ENCODE assay signal across 21 cellular contexts in genomic region chr5:91133183-91133582, GRCh38.
"Had no signal": no experiment of that assay in that cellular context is flagged by ENCODE, and none has a peak within 500 bp of the region (broad histone marks: within the 10 kb centered on the region; RNA-seq: fewer than 3 reads in every experiment).

No MANE protein-coding gene starts in this region.

- DNase-seq: activated B cell treated with CpG ODN at 0.5 μM for 24 hours; activated CD4-positive, alpha-beta T cell treated with anti-CD3 and anti-CD28 coated beads for 36 hours; activated CD4-positive, alpha-beta T cell treated with anti-CD3 and anti-CD28 coated beads, Interleukin-2, amount 50 U/mL, for 48 hours; activated CD8-positive, alpha-beta memory T cell treated with anti-CD3 and anti-CD28 coated beads for 24 hours; activated effector memory CD4-positive, alpha-beta T cell treated with anti-CD3 and anti-CD28 coated beads, Interleukin-2, amount 50 U/mL, for 16 hours; activated naive CD4-positive, alpha-beta T cell treated with anti-CD3 and anti-CD28 coated beads, Interleukin-2, amount 10 ng/mL, durations not matched to agents 7 days and 5 days; activated naive CD8-positive, alpha-beta T cell treated with anti-CD3 and anti-CD28 coated beads, Interleukin-2, amount 10 ng/mL, durations not matched to agents 7 days and 5 days; caudate nucleus; endodermal cell; foreskin keratinocyte; heart right ventricle; kidney glomerular epithelial cell; left ventricle myocardium inferior; naive thymus-derived CD8-positive, alpha-beta T cell; nucleus accumbens; stimulated activated CD4-positive, alpha-beta T cell treated with anti-CD3 and anti-CD28 coated beads, Interleukin-15, amount 100 ng/mL, for 24 hours; stimulated activated naive CD4-positive, alpha-beta T cell treated with Interleukin-2 at 50 U/mL for 16 hours; T-cell had no signal

- H3K9me3 Mint-ChIP-seq: activated B cell treated with CpG ODN at 0.5 μM for 24 hours; activated naive CD4-positive, alpha-beta T cell treated with anti-CD3 and anti-CD28 coated beads, Interleukin-2, amount 10 ng/mL, durations not matched to agents 7 days and 5 days; activated naive CD8-positive, alpha-beta T cell treated with anti-CD3 and anti-CD28 coated beads, Interleukin-2, amount 10 ng/mL, durations not matched to agents 7 days and 5 days; endodermal cell; T-cell; T-helper 2 cell treated with Interferon-gamma antibody and Interleukin-4, amounts not matched to agents 5 μg/mL and 100 μg/mL, for 36 hours had no signal

- H3K4me3 Mint-ChIP-seq: activated B cell treated with CpG ODN at 0.5 μM for 24 hours; activated CD4-positive, alpha-beta T cell treated with anti-CD3 and anti-CD28 coated beads for 36 hours; activated naive CD4-positive, alpha-beta T cell treated with anti-CD3 and anti-CD28 coated beads, Interleukin-2, amount 10 ng/mL, durations not matched to agents 7 days and 5 days; activated naive CD8-positive, alpha-beta T cell treated with anti-CD3 and anti-CD28 coated beads, Interleukin-2, amount 10 ng/mL, durations not matched to agents 7 days and 5 days; endodermal cell; mesothelial cell of epicardium; naive thymus-derived CD8-positive, alpha-beta T cell; neural crest cell; T-cell; T-helper 2 cell treated with Interferon-gamma antibody and Interleukin-4, amounts not matched to agents 5 μg/mL and 100 μg/mL, for 36 hours had no signal

- ATAC-seq: activated CD4-positive, alpha-beta T cell treated with anti-CD3 and anti-CD28 coated beads for 36 hours; foreskin keratinocyte; heart right ventricle; naive thymus-derived CD8-positive, alpha-beta T cell; T-cell had no signal

- H3K27ac Mint-ChIP-seq: activated B cell treated with CpG ODN at 0.5 μM for 24 hours; activated CD4-positive, alpha-beta T cell treated with anti-CD3 and anti-CD28 coated beads for 36 hours; activated naive CD4-positive, alpha-beta T cell treated with anti-CD3 and anti-CD28 coated beads, Interleukin-2, amount 10 ng/mL, durations not matched to agents 7 days and 5 days; activated naive CD8-positive, alpha-beta T cell treated with anti-CD3 and anti-CD28 coated beads, Interleukin-2, amount 10 ng/mL, durations not matched to agents 7 days and 5 days; endodermal cell; mesothelial cell of epicardium; naive thymus-derived CD8-positive, alpha-beta T cell; T-cell; T-helper 2 cell treated with Interferon-gamma antibody and Interleukin-4, amounts not matched to agents 5 μg/mL and 100 μg/mL, for 36 hours had no signal

- H3K36me3 Mint-ChIP-seq: activated naive CD4-positive, alpha-beta T cell treated with anti-CD3 and anti-CD28 coated beads, Interleukin-2, amount 10 ng/mL, durations not matched to agents 7 days and 5 days; naive thymus-derived CD8-positive, alpha-beta T cell; T-cell had no signal

- H3K27me3 Mint-ChIP-seq: activated naive CD4-positive, alpha-beta T cell treated with anti-CD3 and anti-CD28 coated beads, Interleukin-2, amount 10 ng/mL, durations not matched to agents 7 days and 5 days had no signal

- H3K4me1 Mint-ChIP-seq: activated CD4-positive, alpha-beta T cell treated with anti-CD3 and anti-CD28 coated beads for 36 hours; T-cell had no signal
